18 cellular contexts compared by ENCODE assay signal in the genomic region with DNA sequence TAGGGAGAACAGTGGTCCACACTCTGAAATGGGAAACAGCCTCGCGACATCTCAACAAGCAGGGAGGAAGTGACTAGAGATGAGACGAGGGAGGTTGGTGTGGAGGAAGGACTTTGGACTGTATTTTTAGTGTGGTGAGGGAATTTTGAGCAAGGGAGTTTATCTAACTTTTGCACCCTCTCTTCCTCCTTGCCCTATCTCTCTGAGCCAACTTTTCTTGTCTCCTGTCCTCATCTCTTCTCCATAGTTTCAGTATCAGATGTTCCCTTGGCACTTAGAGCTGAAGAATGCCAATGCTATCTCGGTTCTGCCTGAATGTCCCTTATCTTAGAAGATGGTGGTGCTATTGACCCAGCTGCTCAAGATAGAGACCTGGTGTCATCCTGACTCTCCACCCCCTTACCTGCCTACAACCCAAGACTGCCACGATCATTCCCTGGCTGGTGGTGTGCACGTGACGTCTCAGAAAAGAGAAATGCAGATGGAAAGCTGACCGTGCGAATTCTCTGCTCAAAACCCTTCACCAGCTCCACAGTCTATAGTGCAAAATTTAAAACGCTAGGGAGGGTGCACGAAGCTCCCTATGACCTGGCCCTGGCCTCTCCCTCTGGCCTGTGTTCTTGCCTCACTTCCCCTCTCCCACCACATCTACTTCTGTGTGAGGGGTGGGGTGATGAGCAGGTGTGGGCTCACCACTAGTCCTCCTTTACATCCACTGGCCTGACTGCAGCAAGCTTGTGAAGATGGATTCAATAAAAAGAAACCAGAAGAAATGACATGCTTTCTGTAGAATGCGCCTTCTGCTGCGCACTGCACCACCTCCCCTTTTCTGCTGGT. TPM values are rescaled to one million over a fixed set of nuclear protein-coding genes. Genes with fewer than 3 reads are reported as not detected.
DNase-seq lines count a peak whose midpoint lies in the region; ATAC-seq and TF ChIP-seq lines count a peak whose summit lies in the region.
"Had no signal": no experiment of that assay in that cellular context is flagged by ENCODE, and none has a peak within 500 bp of the region (broad histone marks: within the 10 kb centered on the region; RNA-seq: fewer than 3 reads in every experiment).

No MANE protein-coding gene starts in this region.

- H4K8ac ChIP-seq in mesendoderm (ENCODE audit: low read depth, low read length) = no peak overlapping the region

- ATAC-seq in activated B cell treated with CpG ODN at 0.5 μM for 24 hours (ENCODE audit: low read depth) (no peak), GM18870 (IDR thresholded peaks at IDR 0.05; ENCODE audit: unreplicated experiment) (no peak)

- no peaks in the 10 kb centered on the region for H3K79me1 ChIP-seq in mesendoderm (ENCODE audit: low read length)

- intact Hi-C loops in activated B cell treated with CpG ODN at 0.5 μM for 24 hours (cut with micrococcal nuclease) = no loop called here

- CTCF ChIA-PET in activated B cell treated with CpG ODN at 0.5 μM for 24 hours (lab: Charles Lee) = no interaction called here

- WGBS in mesendoderm (ENCODE audit: extremely low coverage, insufficient coverage, low lambda C conversion rate) = no CpG with 5 or more reads among the region's 13 CpGs

- peaks cover 25% of the 10 kb centered on the region for H3K4me1 Mint-ChIP-seq in T-helper 1 cell treated with Interleukin-12 subunit alpha and Interleukin-12 subunit beta and Interleukin-4 antibody, amounts not matched to agents 30 μg/mL and 1 μg/mL, for 36 hours (ENCODE audit: low read depth)
- H3K4me1 Mint-ChIP-seq in activated B cell treated with CpG ODN at 0.5 μM for 24 hours = peaks cover 8% of the 10 kb centered on the region

- no peak overlapping the region for H2AK5ac ChIP-seq in mesendoderm (ENCODE audit: low read length)

- no peak overlapping the region for H3K4ac ChIP-seq in mesendoderm (ENCODE audit: low read depth, low read length)

- no peaks in the 10 kb centered on the region for H3K4me1 ChIP-seq in mesendoderm (ENCODE audit: control insufficient read depth, low read depth, low read length)

- no peak overlapping the region for H2BK5ac ChIP-seq in mesendoderm (ENCODE audit: low read length)

- no peak overlapping the region for H3K27ac ChIP-seq in mesendoderm (ENCODE audit: low read depth, low read length)

- no peaks in the 10 kb centered on the region for H3K79me2 ChIP-seq in mesendoderm (ENCODE audit: control insufficient read depth, insufficient read depth, low read length)

- no peak overlapping the region for H3K18ac ChIP-seq in mesendoderm (ENCODE audit: low read length)

- H3K27me3 ChIP-seq in mesendoderm (ENCODE audit: insufficient read depth, low read length, poor library complexity) = no peaks in the 10 kb centered on the region

- peaks cover 18% of the 10 kb centered on the region for H3K36me3 Mint-ChIP-seq in T-helper 1 cell treated with Interleukin-12 subunit alpha and Interleukin-12 subunit beta and Interleukin-4 antibody, amounts not matched to agents 30 μg/mL and 1 μg/mL, for 36 hours (ENCODE audit: low read depth)
- peaks cover 2% of the 10 kb centered on the region for H3K36me3 Mint-ChIP-seq in activated B cell treated with CpG ODN at 0.5 μM for 24 hours (ENCODE audit: low read depth)

- POLR2A ChIA-PET in activated B cell treated with CpG ODN at 0.5 μM for 24 hours (lab: Charles Lee) = no interaction called here

- no peak overlapping the region for H3K56ac ChIP-seq in mesendoderm (ENCODE audit: low read length)

- H2BK15ac ChIP-seq in mesendoderm (replicated peaks; ENCODE audit: low read depth) = no peak overlapping the region

- DNase-seq in T-helper 1 cell = no peak
- DNase-seq in HUDEP-2 (lab: John Stamatoyannopoulos, UW; ENCODE audit: unreplicated experiment in 76 of 76) = peak in 65 of 76 experiments; percentile 7 to 85 (median 50)
- DNase-seq in activated B cell treated with CpG ODN at 0.5 μM for 24 hours = no peak
- peak; percentile 36 for DNase-seq in mesendoderm
- DNase-seq in KG1 (lab: John Stamatoyannopoulos, UW) = no peak
- no peak for DNase-seq in NCI-H187 (lab: John Stamatoyannopoulos, UW)
- DNase-seq: activated CD4-positive, alpha-beta T cell treated with anti-CD3 and anti-CD28 coated beads for 1 hour; Calu3; effector CD4-positive, alpha-beta T cell; NCI-H187 treated with DMSO at 0.1 percent for 48 hours had no signal

- H3K9me3 Mint-ChIP-seq in T-helper 1 cell treated with Interleukin-12 subunit alpha and Interleukin-12 subunit beta and Interleukin-4 antibody, amounts not matched to agents 30 μg/mL and 1 μg/mL, for 36 hours = no peaks in the 10 kb centered on the region
- no peaks in the 10 kb centered on the region for H3K9me3 Mint-ChIP-seq in activated B cell treated with CpG ODN at 0.5 μM for 24 hours

- no peak overlapping the region for H4K5ac ChIP-seq in mesendoderm (ENCODE audit: low read length)

- H3K4me2 ChIP-seq in mesendoderm (ENCODE audit: low read length) = no peak overlapping the region

- H3K4me3 ChIP-seq in mesendoderm (ENCODE audit: low read length) = no peak overlapping the region

- H3K23ac ChIP-seq in mesendoderm (ENCODE audit: low read length) = no peak overlapping the region

- peak overlapping the region; percentile 73 for H3K27ac Mint-ChIP-seq in T-helper 1 cell treated with Interleukin-12 subunit alpha and Interleukin-12 subunit beta and Interleukin-4 antibody, amounts not matched to agents 30 μg/mL and 1 μg/mL, for 36 hours
- peak overlapping the region; percentile 61 for H3K27ac Mint-ChIP-seq in activated B cell treated with CpG ODN at 0.5 μM for 24 hours

- no peak overlapping the region for H3K9ac ChIP-seq in mesendoderm (ENCODE audit: low read length)

- peak overlapping the region; percentile 52 for H3K4me3 Mint-ChIP-seq in T-helper 1 cell treated with Interleukin-12 subunit alpha and Interleukin-12 subunit beta and Interleukin-4 antibody, amounts not matched to agents 30 μg/mL and 1 μg/mL, for 36 hours
- H3K4me3 Mint-ChIP-seq in activated B cell treated with CpG ODN at 0.5 μM for 24 hours = peak overlapping the region; percentile 49

- no peak overlapping the region for H2BK120ac ChIP-seq in mesendoderm (ENCODE audit: low read depth, low read length)

- H3K36me3 ChIP-seq in mesendoderm (ENCODE audit: control insufficient read depth, insufficient read depth, low read length) = no peaks in the 10 kb centered on the region

- H3K27me3 Mint-ChIP-seq in T-helper 1 cell treated with Interleukin-12 subunit alpha and Interleukin-12 subunit beta and Interleukin-4 antibody, amounts not matched to agents 30 μg/mL and 1 μg/mL, for 36 hours (ENCODE audit: low read depth) = no peaks in the 10 kb centered on the region
- H3K27me3 Mint-ChIP-seq in activated B cell treated with CpG ODN at 0.5 μM for 24 hours = no peaks in the 10 kb centered on the region

- no peak for TF ChIP-seq CTCF in activated B cell treated with CpG ODN at 0.5 μM for 24 hours (IDR thresholded peaks at IDR 0.05)

RNA-seq across cellular contexts. Expression of a gene that starts 20.9 kb away (rescaled TPM):
- total RNA-seq in activated B cell treated with CpG ODN at 0.5 μM for 24 hours = 5.8 and 7.2 TPM in 2 replicates
- 15.1 TPM for polyA plus RNA-seq in mesendoderm (2013, experiment 1 of 2)
- polyA plus RNA-seq in mesendoderm (2013, experiment 2 of 2) = 15.6 TPM

RNA-seq across cellular contexts. Expression of a gene that starts 21.7 kb away (rescaled TPM):
- 93.5 and 105 TPM in 2 replicates for total RNA-seq in activated B cell treated with CpG ODN at 0.5 μM for 24 hours
- 191 TPM for polyA plus RNA-seq in mesendoderm (2013, experiment 1 of 2)
- polyA plus RNA-seq in mesendoderm (2013, experiment 2 of 2) = 182 TPM

RNA-seq across cellular contexts. Expression of a gene that starts 33.5 kb away (rescaled TPM):
- total RNA-seq in activated B cell treated with CpG ODN at 0.5 μM for 24 hours = 7.1 and 7.5 TPM in 2 replicates
- polyA plus RNA-seq in mesendoderm (2013, experiment 1 of 2) = 0.29 TPM
- 0.25 TPM for polyA plus RNA-seq in mesendoderm (2013, experiment 2 of 2)
- total RNA-seq: Calu3 had no signal

RNA-seq across cellular contexts. Expression of a gene that starts 50.1 kb away (rescaled TPM):
- total RNA-seq in activated B cell treated with CpG ODN at 0.5 μM for 24 hours = not detected in 2 replicates
- polyA plus RNA-seq in mesendoderm (2013, experiment 1 of 2) = not detected
- polyA plus RNA-seq in mesendoderm (2013, experiment 2 of 2) = not detected
- total RNA-seq: A673, Calu3, LHCN-M2, myocyte, NCI-H460, renal cortical epithelial cell, temporal lobe had no signal

Comparison
In these comparisons a context has a peak if more than half of its experiments do, and no peak if none do; other contexts are left out.
1. DNase-seq: peak in HUDEP-2 (65 of 76) and mesendoderm (single experiment); none in T-helper 1 cell (0 of 5), activated B cell treated with CpG ODN at 0.5 μM for 24 hours (single experiment), KG1 (single experiment) and NCI-H187 (0 of 2).